In genomic region chr10:69065406-69066361, GRCh38 we compare ENCODE assay signal across 8 cellular contexts. TPM values are rescaled to one million over a fixed set of nuclear protein-coding genes. Genes with fewer than 3 reads are reported as not detected.
DNase-seq lines count a peak whose midpoint lies in the region; ATAC-seq, FAIRE-seq and TF ChIP-seq lines count a peak whose summit lies in the region.

No MANE protein-coding gene starts in this region.

- CTCF ChIA-PET in K562 (lab: Yijun Ruan, JAX; ENCODE audit: low intra/inter-chr PET ratio): no interaction called here

- 56% methylated on average over 8 of the region's 8 CpGs for WGBS in K562 (ENCODE audit: insufficient coverage, low coverage, missing lambda C conversion rate)

- no peaks in the 10 kb centered on the region for H3K9me3 Mint-ChIP-seq in neural progenitor cell

- TF ChIP-seq RAD21 in K562 (CRISPR knock-in tag; conservative IDR thresholded peaks at IDR 0.05 in 1 of 2, IDR thresholded peaks at IDR 0.05 in 1 of 2): no peak

- no peaks in the 10 kb centered on the region for H3F3A ChIP-seq in neural progenitor cell (ENCODE audit: low read depth)

- H3K9me3 ChIP-seq in DND-41 (ENCODE audit: insufficient read depth, low read length, severe bottlenecking): no peaks in the 10 kb centered on the region
- no peaks in the 10 kb centered on the region for H3K9me3 ChIP-seq in K562 (replicated peaks; ENCODE audit: control insufficient read depth, insufficient read depth, low read depth, low read length)
- no peaks in the 10 kb centered on the region for H3K9me3 ChIP-seq in neural progenitor cell (ENCODE audit: low read depth)

- intact Hi-C loops in K562 (cut with micrococcal nuclease): no loop called here

- H3K9me1 ChIP-seq in K562 (ENCODE audit: control insufficient read depth, insufficient read depth, low read length): no peaks in the 10 kb centered on the region

- H3K27ac Mint-ChIP-seq in neural progenitor cell: no peak overlapping the region

- peaks cover 6% of the 10 kb centered on the region for H3K27me3 ChIP-seq in DND-41 (ENCODE audit: insufficient read depth, low read length, poor library complexity)
- no peaks in the 10 kb centered on the region for H3K27me3 ChIP-seq in K562 (ENCODE audit: control insufficient read depth in 2 of 2, insufficient read depth in 2 of 2, low read length in 2 of 2)
- H3K27me3 ChIP-seq in neural progenitor cell: no peaks in the 10 kb centered on the region

- TF ChIP-seq CTCF in DND-41 (IDR thresholded peaks at IDR 0.05; ENCODE audit: borderline replicate concordance, extremely low read depth, low read length, poor library complexity, severe bottlenecking): no peak
- no peak for TF ChIP-seq CTCF in K562 (IDR thresholded peaks at IDR 0.05 in 2 of 3, conservative IDR thresholded peaks at IDR 0.05 in 1 of 3; ENCODE audit: insufficient read depth in 2 of 3, low read depth in 1 of 3, low read length in 3 of 3)
- TF ChIP-seq CTCF in neural progenitor cell (IDR thresholded peaks at IDR 0.05): no peak

- H3K9ac ChIP-seq in DND-41 (ENCODE audit: low read depth, low read length) (no peak overlapping the region), K562 (ENCODE audit: insufficient read depth in 1 of 2, low read depth in 2 of 2, low read length in 2 of 2) (no peak overlapping the region), neural progenitor cell (no peak overlapping the region)

- H3K4me1 Mint-ChIP-seq in neural progenitor cell: no peaks in the 10 kb centered on the region

- H2AFZ ChIP-seq in DND-41 (ENCODE audit: low read depth, low read length): no peak overlapping the region
- H2AFZ ChIP-seq in K562 (ENCODE audit: low read depth, low read length): peak overlapping the region; percentile 93
- peak overlapping the region; percentile 18 for H2AFZ ChIP-seq in neural progenitor cell (replicated peaks)

- no peak for TF ChIP-seq EP300 in K562 (IDR thresholded peaks at IDR 0.05; ENCODE audit: low read length)

- in situ Hi-C loops in KBM-7 (cut with MboI; ENCODE audit: low pct_unique_long_range_greater_than_20kb, low sequenced_read_pairs) (no loop called here), K562 (cut with MboI) (no loop called here), G401 (cut with HindIII; ENCODE audit: low sequenced_read_pairs) (no loop called here)

- H3K36me3 Mint-ChIP-seq in neural progenitor cell: no peaks in the 10 kb centered on the region

- H3K27ac ChIP-seq in DND-41 (ENCODE audit: low read length) (no peak overlapping the region), K562 (ENCODE audit: extremely low read depth, low read depth, low read length) (no peak overlapping the region), neural progenitor cell (no peak overlapping the region)

- H3K4me1 ChIP-seq in DND-41 (ENCODE audit: insufficient read depth, low read length): no peaks in the 10 kb centered on the region
- H3K4me1 ChIP-seq in K562 (replicated peaks in 1 of 2; ENCODE audit: control insufficient read depth in 2 of 2, insufficient read depth in 2 of 2, low read length in 2 of 2): peaks cover 12 to 42% of the 10 kb centered on the region in 2 experiments
- no peaks in the 10 kb centered on the region for H3K4me1 ChIP-seq in neural progenitor cell

- POLR2A ChIA-PET in K562 (lab: Yijun Ruan, JAX): interaction anchor here (0.6 to 1.4 kb wide), 7 partner anchors 8 to 80 kb away, joined by 3 to 4 read pairs (median 3); no protein-coding TSS in a partner anchor

- no TSS peak for BruUV-seq in K562 (replicated peaks; lab: Mats Ljungman, UMichigan)

- H3K4me3 ChIP-seq in DND-41 (ENCODE audit: low read depth in 1 of 2, low read length in 2 of 2): no peak overlapping the region
- no peak overlapping the region for H3K4me3 ChIP-seq in K562
- H3K4me3 ChIP-seq in neural progenitor cell: no peak overlapping the region

- H3K36me3 ChIP-seq in DND-41 (ENCODE audit: insufficient read depth, low read length) (no peaks in the 10 kb centered on the region), K562 (ENCODE audit: control insufficient read depth, insufficient read depth, low read length) (no peaks in the 10 kb centered on the region), neural progenitor cell (no peaks in the 10 kb centered on the region)

- no peak for FAIRE-seq in K562 (lab: Jason Lieb, UNC)

- ATAC-seq in DND-41 (ENCODE audit: insufficient read depth, low read depth): peak; percentile 69; the same call in 2 of the 3 replicates
- peak; percentile 56 for ATAC-seq in GM21360 (IDR thresholded peaks at IDR 0.05; ENCODE audit: unreplicated experiment)
- ATAC-seq in K562: no peak

- no peak for TF ChIP-seq POLR2A in K562 (conservative IDR thresholded peaks at IDR 0.05)

- H4K20me1 ChIP-seq in DND-41 (ENCODE audit: insufficient read depth, low read length) (no peaks in the 10 kb centered on the region), K562 (replicated peaks; ENCODE audit: control insufficient read depth, insufficient read depth, low read length) (no peaks in the 10 kb centered on the region), neural progenitor cell (ENCODE audit: low read depth) (no peaks in the 10 kb centered on the region)

- H3K4me2 ChIP-seq in DND-41 (ENCODE audit: insufficient read depth, low read length) (no peak overlapping the region), K562 (ENCODE audit: insufficient read depth, low read length) (no peak overlapping the region), neural progenitor cell (no peak overlapping the region)

- peak; percentile 19 for DNase-seq in DND-41
- DNase-seq in KBM-7: peak; percentile 34
- DNase-seq in K562 (ENCODE audit: extremely low read depth in 1 of 4, low spot score in 3 of 4): no peak
- DNase-seq in neural progenitor cell (ENCODE audit: low spot score): no peak
- no peak for DNase-seq in superior temporal gyrus (ENCODE audit: extremely low spot score)
- DNase-seq in effector CD4-positive, alpha-beta T cell: no peak
- DNase-seq in G401 (ENCODE audit: low spot score): no peak

- no peak overlapping the region for H3K4me3 Mint-ChIP-seq in neural progenitor cell

- no peaks in the 10 kb centered on the region for H3K27me3 Mint-ChIP-seq in neural progenitor cell (ENCODE audit: insufficient read depth, low read depth)

- H3K79me2 ChIP-seq in DND-41 (ENCODE audit: insufficient read depth, low read length) (no peaks in the 10 kb centered on the region), K562 (ENCODE audit: control insufficient read depth, insufficient read depth, low read length) (no peaks in the 10 kb centered on the region), neural progenitor cell (ENCODE audit: low read depth) (no peaks in the 10 kb centered on the region)

TF ChIP-seq in K562, 482 proteins besides CTCF, POLR2A, EP300 and RAD21 (continues in another document):
- peak; percentile 85; the same call in 1 of the 2 replicates for TF ChIP-seq ZNF583 (CRISPR knock-in tag; IDR thresholded peaks at IDR 0.05)
- peak; percentile 56 for TF ChIP-seq ATF3 (IDR thresholded peaks at IDR 0.05)
- TF ChIP-seq ATF3 (CRISPR knock-in tag; conservative IDR thresholded peaks at IDR 0.05): no peak

RNA-seq across cellular contexts. Expression of gene SRGN, which starts 22.2 kb away (rescaled TPM):
- 88.1 and 137 TPM in 2 replicates for total RNA-seq in K562 (2011; cell fraction: chromatin; rRNA removed; ENCODE audit: low replicate concordance)
- 154 and 205 TPM in 2 replicates for total RNA-seq in K562 (2011; cell fraction: nucleolus; rRNA removed)
- total RNA-seq in K562 (2011; cell fraction: nucleoplasm; rRNA removed): 184 and 200 TPM in 2 replicates
- total RNA-seq in K562 (2014; rRNA removed): 147 and 180 TPM in 2 replicates
- total RNA-seq in K562 (2014; rRNA removed; fragmentation: Illumina TruSeq; extraction: Trizol): 256 and 289 TPM in 2 replicates
- 149 and 165 TPM in 2 replicates for total RNA-seq in K562 (2015; rRNA removed; fragmentation: Illumina TruSeq; extraction: Trizol)
- total RNA-seq in K562 (2021): 173 and 193 TPM in 2 replicates
- 124 and 136 TPM in 2 replicates for polyA plus RNA-seq in K562 (2011; rRNA removed)
- polyA plus RNA-seq in K562 (2011; cell fraction: cytosol; rRNA removed): 61.8 and 105 TPM in 2 replicates
- 20.2 and 32.5 TPM in 2 replicates for polyA plus RNA-seq in K562 (2011; cell fraction: nucleus; rRNA removed)
- polyA plus RNA-seq in K562 (2012): 208 and 216 TPM in 2 replicates
- 259 and 284 TPM in 2 replicates for polyA plus RNA-seq in K562 (2014; fragmentation: Illumina TruSeq; extraction: Trizol)
- polyA plus RNA-seq in K562 (2014; fragmentation: Nextera tagmentation; extraction: Ambion mirVana): 100 to 1,000 TPM; 275 to 304 TPM
- 169 and 189 TPM in 2 replicates for polyA plus RNA-seq in K562 (2014; rRNA removed)
- 80.5 and 89.5 TPM in 2 replicates for polyA minus RNA-seq in K562 (2011; rRNA and poly(A)+ RNA removed)
- polyA minus RNA-seq in K562 (2011; cell fraction: cytosol; rRNA and poly(A)+ RNA removed): 42.2 and 44.1 TPM in 2 replicates
- polyA minus RNA-seq in K562 (2011; cell fraction: nucleus; rRNA and poly(A)+ RNA removed): 5.8 and 12.2 TPM in 2 replicates
- not detected in 2 replicates for total RNA-seq in neural progenitor cell (ENCODE audit: low replicate concordance)
- total RNA-seq in G401 (2014; rRNA removed; shearing (Covaris generic)): 0.34 and 0.43 TPM in 2 replicates

RNA-seq across cellular contexts. Expression of gene VPS26A, which starts 58.3 kb away (rescaled TPM):
- total RNA-seq in K562 (2011; cell fraction: chromatin; rRNA removed; ENCODE audit: low replicate concordance): 5.9 and 44.1 TPM in 2 replicates
- total RNA-seq in K562 (2011; cell fraction: nucleolus; rRNA removed): 3.3 and 5.4 TPM in 2 replicates
- total RNA-seq in K562 (2011; cell fraction: nucleoplasm; rRNA removed): 12.9 and 27.5 TPM in 2 replicates
- total RNA-seq in K562 (2014; rRNA removed): 41.7 and 47.1 TPM in 2 replicates
- 61.6 and 78.9 TPM in 2 replicates for total RNA-seq in K562 (2014; rRNA removed; fragmentation: Illumina TruSeq; extraction: Trizol)
- 52.7 and 58.7 TPM in 2 replicates for total RNA-seq in K562 (2015; rRNA removed; fragmentation: Illumina TruSeq; extraction: Trizol)
- 80.9 and 83.1 TPM in 2 replicates for total RNA-seq in K562 (2021)
- polyA plus RNA-seq in K562 (2011; rRNA removed): 36.9 and 64.0 TPM in 2 replicates
- 4.7 and 13.5 TPM in 2 replicates for polyA plus RNA-seq in K562 (2011; cell fraction: cytosol; rRNA removed)
- polyA plus RNA-seq in K562 (2011; cell fraction: nucleus; rRNA removed): 4.1 and 7.3 TPM in 2 replicates
- polyA plus RNA-seq in K562 (2012): 70.0 and 81.1 TPM in 2 replicates
- 81.9 and 85.9 TPM in 2 replicates for polyA plus RNA-seq in K562 (2014; fragmentation: Illumina TruSeq; extraction: Trizol)
- 100 to 1,000 TPM; 117 to 137 TPM for polyA plus RNA-seq in K562 (2014; fragmentation: Nextera tagmentation; extraction: Ambion mirVana)
- polyA plus RNA-seq in K562 (2014; rRNA removed): 63.2 and 69.3 TPM in 2 replicates
- 40.8 and 41.4 TPM in 2 replicates for polyA minus RNA-seq in K562 (2011; rRNA and poly(A)+ RNA removed)
- polyA minus RNA-seq in K562 (2011; cell fraction: cytosol; rRNA and poly(A)+ RNA removed): 18.8 and 21.5 TPM in 2 replicates
- polyA minus RNA-seq in K562 (2011; cell fraction: nucleus; rRNA and poly(A)+ RNA removed): 2.8 and 6.4 TPM in 2 replicates
- 35.7 and 56.0 TPM in 2 replicates for total RNA-seq in neural progenitor cell (ENCODE audit: low replicate concordance)
- 23.9 and 29.7 TPM in 2 replicates for total RNA-seq in G401 (2014; rRNA removed; shearing (Covaris generic))

Comparison
In these comparisons a context has a peak if more than half of its experiments do, and no peak if none do; other contexts are left out.
1. DNase-seq: peak in DND-41 (single experiment) and KBM-7 (single experiment); none in K562 (0 of 4), neural progenitor cell (single experiment), superior temporal gyrus (single experiment), effector CD4-positive, alpha-beta T cell (single experiment) and G401 (single experiment).
2. RNA of gene SRGN, which starts 22.2 kb away (total RNA-seq): 88.1 to 289 TPM in K562; 0.34 to 0.43 TPM in G401 and not detected in neural progenitor cell; every median in the first group is over 10 times any median in the second.